In genomic region chr3:157170861-157171260, GRCh38 we compare ENCODE assay signal across 19 cellular contexts. TPM values are rescaled to one million over a fixed set of nuclear protein-coding genes. Genes with fewer than 3 reads are reported as not detected.
DNase-seq lines count a peak whose midpoint lies in the region; ATAC-seq, FAIRE-seq and TF ChIP-seq lines count a peak whose summit lies in the region.
"Had no signal": no experiment of that assay in that cellular context is flagged by ENCODE, and none has a peak within 500 bp of the region (broad histone marks: within the 10 kb centered on the region; RNA-seq: fewer than 3 reads in every experiment).

No MANE protein-coding gene starts in this region.

- no peak overlapping the region for H3K23ac ChIP-seq in neuronal stem cell (ENCODE audit: low read depth, low read length, poor library complexity)

- H3K27me3 ChIP-seq in neuronal stem cell (ENCODE audit: control insufficient read depth in 3 of 3, insufficient read depth in 3 of 3, low read depth in 1 of 3, low read length in 3 of 3): no peaks in the 10 kb centered on the region

- H3K18ac ChIP-seq in neuronal stem cell (ENCODE audit: low read length): no peak overlapping the region

- WGBS in neuronal stem cell (ENCODE audit: extremely low coverage in 2 of 2, insufficient read length in 2 of 2, insufficient replicate concordance in 1 of 2), 2 donors: no CpG with 5 or more reads among the region's 3 CpGs

- no peak overlapping the region for H4K91ac ChIP-seq in neuronal stem cell (ENCODE audit: low read depth, low read length, poor library complexity)

- no peak overlapping the region for H3K27ac ChIP-seq in neuronal stem cell (replicated peaks; ENCODE audit: low read length)

- no peaks in the 10 kb centered on the region for H3K79me1 ChIP-seq in neuronal stem cell (ENCODE audit: low read depth, low read length)

- no peak overlapping the region for H2BK5ac ChIP-seq in neuronal stem cell (ENCODE audit: low read length)

- no peak overlapping the region for H2AK5ac ChIP-seq in neuronal stem cell (ENCODE audit: low read depth, low read length)

- TF ChIP-seq POLR2A in GM12892 (IDR thresholded peaks at IDR 0.05; ENCODE audit: low read depth, low read length): no peak

- H3K4me1 Mint-ChIP-seq in activated naive CD8-positive, alpha-beta T cell treated with anti-CD3 and anti-CD28 coated beads, Interleukin-2, amount 50 U/mL, for 24 hours: peaks cover 18% of the 10 kb centered on the region

- H3K4ac ChIP-seq in neuronal stem cell (ENCODE audit: low read length): no peak overlapping the region

- H3K36me3 Mint-ChIP-seq in activated naive CD8-positive, alpha-beta T cell treated with anti-CD3 and anti-CD28 coated beads, Interleukin-2, amount 50 U/mL, for 24 hours (ENCODE audit: low read depth): no peaks in the 10 kb centered on the region

- H2BK12ac ChIP-seq in neuronal stem cell (ENCODE audit: low read length): no peak overlapping the region

- H3K4me3 ChIP-seq in neuronal stem cell (ENCODE audit: low read length in 2 of 2): no peak overlapping the region
- H3K4me3 ChIP-seq: mucosa of descending colon had no signal

- H3K4me1 ChIP-seq in neuronal stem cell (ENCODE audit: control insufficient read depth in 2 of 2, insufficient read depth in 1 of 2, low read depth in 1 of 2, low read length in 2 of 2): peaks cover 2 to 6% of the 10 kb centered on the region in 2 donors

- no peak overlapping the region for H3K9ac ChIP-seq in neuronal stem cell (ENCODE audit: low read depth, low read length, poor library complexity)

- H4K8ac ChIP-seq in neuronal stem cell (ENCODE audit: low read depth, low read length): no peak overlapping the region

- no peak overlapping the region for H3K4me2 ChIP-seq in neuronal stem cell (ENCODE audit: insufficient read depth, low read length, poor library complexity, severe bottlenecking)

- H3K4me3 Mint-ChIP-seq in activated naive CD8-positive, alpha-beta T cell treated with anti-CD3 and anti-CD28 coated beads, Interleukin-2, amount 50 U/mL, for 24 hours: no peak overlapping the region

- FAIRE-seq in GM12892 (lab: Jason Lieb, UNC): peak; percentile 14

- peak overlapping the region; percentile 63 for H2AFZ ChIP-seq in neuronal stem cell (ENCODE audit: low read length)

- no peak for ATAC-seq in activated naive CD8-positive, alpha-beta T cell treated with anti-CD3 and anti-CD28 coated beads, Interleukin-2, amount 50 U/mL, for 24 hours
- ATAC-seq in GM21737 (IDR thresholded peaks at IDR 0.05; ENCODE audit: unreplicated experiment): no peak
- ATAC-seq: esophagus mucosa, mucosa of descending colon, Right ventricle myocardium inferior had no signal

- H3K14ac ChIP-seq in neuronal stem cell (ENCODE audit: low read length): no peak overlapping the region

- H2BK15ac ChIP-seq in neuronal stem cell (ENCODE audit: low read length): no peak overlapping the region

- no peaks in the 10 kb centered on the region for H3K36me3 ChIP-seq in neuronal stem cell (replicated peaks in 1 of 2; ENCODE audit: control insufficient read depth in 2 of 2, insufficient read depth in 2 of 2, low read length in 2 of 2)

- peak overlapping the region; percentile 21 for H3K27ac Mint-ChIP-seq in activated naive CD8-positive, alpha-beta T cell treated with anti-CD3 and anti-CD28 coated beads, Interleukin-2, amount 50 U/mL, for 24 hours
- H3K27ac Mint-ChIP-seq: CD4-positive, alpha-beta T cell; progenitor cell of endocrine pancreas had no signal

- H3K9me3 Mint-ChIP-seq in activated naive CD8-positive, alpha-beta T cell treated with anti-CD3 and anti-CD28 coated beads, Interleukin-2, amount 50 U/mL, for 24 hours: no peaks in the 10 kb centered on the region
- H3K9me3 Mint-ChIP-seq: CD4-positive, alpha-beta T cell had no signal

- no peak overlapping the region for H2BK120ac ChIP-seq in neuronal stem cell (ENCODE audit: low read depth, low read length)

- no peaks in the 10 kb centered on the region for H3K9me3 ChIP-seq in neuronal stem cell (replicated peaks in 1 of 2; ENCODE audit: control insufficient read depth in 2 of 2, insufficient read depth in 1 of 2, low read depth in 1 of 2, low read length in 2 of 2)
- H3K9me3 ChIP-seq: mucosa of descending colon had no signal

- no peaks in the 10 kb centered on the region for H3K27me3 Mint-ChIP-seq in activated naive CD8-positive, alpha-beta T cell treated with anti-CD3 and anti-CD28 coated beads, Interleukin-2, amount 50 U/mL, for 24 hours
- H3K27me3 Mint-ChIP-seq: CD4-positive, alpha-beta T cell had no signal

- no peak for DNase-seq in GM12892 (ENCODE audit: insufficient read length)
- DNase-seq in NAMALWA (ENCODE audit: low spot score): peak; percentile 26
- DNase-seq in activated naive CD8-positive, alpha-beta T cell treated with anti-CD3 and anti-CD28 coated beads, Interleukin-2, amount 50 U/mL, for 24 hours: no peak
- DNase-seq in neuronal stem cell (ENCODE audit: low spot score): no peak
- DNase-seq in cortex of kidney (lab: John Stamatoyannopoulos, UW): no peak
- DNase-seq in NCI-H446 treated with DMSO at 0.1 percent for 48 hours (lab: John Stamatoyannopoulos, UW): no peak
- DNase-seq: activated effector memory CD4-positive, alpha-beta T cell treated with anti-CD3 and anti-CD28 coated beads, Interleukin-2, amount 50 U/mL, for 16 hours; CD4-positive, alpha-beta T cell; EL; hippocampal formation; kidney glomerular epithelial cell; mucosa of descending colon; NCI-H2081; NCI-H748 treated with DMSO at 0.1 percent for 48 hours; substantia nigra had no signal

RNA-seq across cellular contexts. Expression of gene CCNL1, which starts 10.9 kb away (rescaled TPM):
- polyA plus RNA-seq in GM12892 (2012; ENCODE audit: missing spikeins): 103 TPM
- 75.0 TPM for polyA plus RNA-seq in neuronal stem cell (2013, experiment 1 of 2)
- polyA plus RNA-seq in neuronal stem cell (2013, experiment 2 of 2): 76.2 TPM
